9 cellular contexts compared by ENCODE assay signal in genomic region chr4:76301068-76301774, GRCh38. TPM values are rescaled to one million over a fixed set of nuclear protein-coding genes. Genes with fewer than 3 reads are reported as not detected.
DNase-seq lines count a peak whose midpoint lies in the region; ATAC-seq and TF ChIP-seq lines count a peak whose summit lies in the region.
"Had no signal": no experiment of that assay in that cellular context is flagged by ENCODE, and none has a peak within 500 bp of the region (broad histone marks: within the 10 kb centered on the region; RNA-seq: fewer than 3 reads in every experiment).

No MANE protein-coding gene starts in this region.

- TF ChIP-seq CTCF in MM.1S (IDR thresholded peaks at IDR 0.05; ENCODE audit: low read length): no peak

- DNase-seq in stimulated activated CD4-positive, alpha-beta T cell treated with anti-CD3 and anti-CD28 coated beads, Interleukin-1b, Interleukin-23, amount 100 ng/mL, for 48 hours: peak; percentile 51
- no peak for DNase-seq in stimulated activated CD4-positive, alpha-beta T cell treated with anti-CD3 and anti-CD28 coated beads, Interleukin-12 subunit alpha, Interleukin-12 subunit beta, amount 100 ng/mL, for 4 hours
- DNase-seq in MM.1S (peak; percentile 98), islet precursor cell (peak; percentile 81), erythroblast (lab: John Stamatoyannopoulos, UW) (no peak), NAMALWA (ENCODE audit: low spot score) (no peak)
- DNase-seq in activated T-helper 1 cell treated with anti-CD3 and anti-CD28 coated beads, Interleukin-12 subunit alpha, Interleukin-12 subunit beta, Interleukin-2, Interleukin-4 antibody, amounts not matched to agents 30 ng/mL and 10 ng/mL and 1 ng/mL, durations not matched to agents 14 hours and 24 hours and 36 hours (ENCODE audit: low spot score): peak; percentile 32

- no peaks in the 10 kb centered on the region for H3K27me3 ChIP-seq in MM.1S (replicated peaks; ENCODE audit: insufficient read depth, low read length)

- peaks cover 28% of the 10 kb centered on the region for H3K79me2 ChIP-seq in MM.1S (ENCODE audit: low read length)

- peaks cover 58% of the 10 kb centered on the region for H3K4me1 ChIP-seq in MM.1S (ENCODE audit: low read length)

- no peak overlapping the region for H3K27ac Mint-ChIP-seq in activated T-helper 1 cell treated with anti-CD3 and anti-CD28 coated beads, Interleukin-12 subunit alpha, Interleukin-12 subunit beta, Interleukin-2, Interleukin-4 antibody, amounts not matched to agents 30 ng/mL and 10 ng/mL and 1 ng/mL, durations not matched to agents 14 hours and 24 hours and 36 hours

- ATAC-seq in HG02571 (IDR thresholded peaks at IDR 0.05; ENCODE audit: unreplicated experiment): peak; percentile 98

- H3K9me2 ChIP-seq in MM.1S (replicated peaks; ENCODE audit: insufficient read depth, low read length): no peaks in the 10 kb centered on the region

- H3K4me3 ChIP-seq in MM.1S (ENCODE audit: low read length): no peak overlapping the region

- intact Hi-C loops in activated T-helper 1 cell treated with anti-CD3 and anti-CD28 coated beads, Interleukin-12 subunit alpha, Interleukin-12 subunit beta, Interleukin-2, Interleukin-4 antibody, amounts not matched to agents 30 ng/mL and 10 ng/mL and 1 ng/mL, durations not matched to agents 14 hours and 24 hours and 36 hours (cut with micrococcal nuclease): loop anchor here (1.0 to 10.0 kb wide), 11 partner anchors 49 to 1564 kb away; partner anchors contain the start of genes FAM47E, MRPL1, NAAA and NUP54

- no peaks in the 10 kb centered on the region for H4K20me1 ChIP-seq in MM.1S (ENCODE audit: insufficient read depth, low read length)

- no peaks in the 10 kb centered on the region for H3K9me3 ChIP-seq in MM.1S (replicated peaks; ENCODE audit: insufficient read depth, low read length)

- H3K4me1 Mint-ChIP-seq in activated T-helper 1 cell treated with anti-CD3 and anti-CD28 coated beads, Interleukin-12 subunit alpha, Interleukin-12 subunit beta, Interleukin-2, Interleukin-4 antibody, amounts not matched to agents 30 ng/mL and 10 ng/mL and 1 ng/mL, durations not matched to agents 14 hours and 24 hours and 36 hours (ENCODE audit: low read depth): peaks cover 62% of the 10 kb centered on the region

- no peaks in the 10 kb centered on the region for H3K36me3 ChIP-seq in MM.1S (replicated peaks; ENCODE audit: insufficient read depth, low read length)

- peak overlapping the region; percentile 38; the same call in 1 of the 2 replicates for H3K9ac ChIP-seq in MM.1S (ENCODE audit: low read length)

- H2AFZ ChIP-seq in MM.1S (ENCODE audit: low read length): no peak overlapping the region

- TF ChIP-seq POLR2A in erythroblast (IDR thresholded peaks at IDR 0.05; ENCODE audit: low read length): no peak

- peaks cover 3% of the 10 kb centered on the region for H3K27me3 Mint-ChIP-seq in activated T-helper 1 cell treated with anti-CD3 and anti-CD28 coated beads, Interleukin-12 subunit alpha, Interleukin-12 subunit beta, Interleukin-2, Interleukin-4 antibody, amounts not matched to agents 30 ng/mL and 10 ng/mL and 1 ng/mL, durations not matched to agents 14 hours and 24 hours and 36 hours (ENCODE audit: insufficient read depth)

- H3F3A ChIP-seq in MM.1S (ENCODE audit: insufficient read depth, low read length): peaks cover 33% of the 10 kb centered on the region

- H3K4me3 Mint-ChIP-seq in activated T-helper 1 cell treated with anti-CD3 and anti-CD28 coated beads, Interleukin-12 subunit alpha, Interleukin-12 subunit beta, Interleukin-2, Interleukin-4 antibody, amounts not matched to agents 30 ng/mL and 10 ng/mL and 1 ng/mL, durations not matched to agents 14 hours and 24 hours and 36 hours: peak overlapping the region; percentile 7

- H3K36me3 Mint-ChIP-seq in activated T-helper 1 cell treated with anti-CD3 and anti-CD28 coated beads, Interleukin-12 subunit alpha, Interleukin-12 subunit beta, Interleukin-2, Interleukin-4 antibody, amounts not matched to agents 30 ng/mL and 10 ng/mL and 1 ng/mL, durations not matched to agents 14 hours and 24 hours and 36 hours (ENCODE audit: low read depth): peaks cover 6% of the 10 kb centered on the region

- peaks cover 24% of the 10 kb centered on the region for H3K9me3 Mint-ChIP-seq in activated T-helper 1 cell treated with anti-CD3 and anti-CD28 coated beads, Interleukin-12 subunit alpha, Interleukin-12 subunit beta, Interleukin-2, Interleukin-4 antibody, amounts not matched to agents 30 ng/mL and 10 ng/mL and 1 ng/mL, durations not matched to agents 14 hours and 24 hours and 36 hours

- peak overlapping the region; percentile 53 for H3K4me2 ChIP-seq in MM.1S (ENCODE audit: low read depth, low read length)

- peak overlapping the region; percentile 88 for H3K27ac ChIP-seq in MM.1S (ENCODE audit: low read length)

RNA-seq across cellular contexts. Expression of gene STBD1, which starts 5.3 kb away (rescaled TPM):
- 0.51 and 0.57 TPM in 2 replicates for total RNA-seq in activated T-helper 1 cell treated with anti-CD3 and anti-CD28 coated beads, Interleukin-12 subunit alpha, Interleukin-12 subunit beta, Interleukin-2, Interleukin-4 antibody, amounts not matched to agents 30 ng/mL and 10 ng/mL and 1 ng/mL, durations not matched to agents 14 hours and 24 hours and 36 hours

RNA-seq across cellular contexts. Expression of gene FAM47E, which starts 49.7 kb away (rescaled TPM):
- total RNA-seq in activated T-helper 1 cell treated with anti-CD3 and anti-CD28 coated beads, Interleukin-12 subunit alpha, Interleukin-12 subunit beta, Interleukin-2, Interleukin-4 antibody, amounts not matched to agents 30 ng/mL and 10 ng/mL and 1 ng/mL, durations not matched to agents 14 hours and 24 hours and 36 hours: not detected in 2 replicates
- total RNA-seq: glomerular endothelial cell had no signal

Comparison
In these comparisons a context has a peak if more than half of its experiments do, and no peak if none do; other contexts are left out.
1. DNase-seq: peak in stimulated activated CD4-positive, alpha-beta T cell treated with anti-CD3 and anti-CD28 coated beads, Interleukin-1b, Interleukin-23, amount 100 ng/mL, for 48 hours (single experiment), MM.1S (single experiment), activated T-helper 1 cell treated with anti-CD3 and anti-CD28 coated beads, Interleukin-12 subunit alpha, Interleukin-12 subunit beta, Interleukin-2, Interleukin-4 antibody, amounts not matched to agents 30 ng/mL and 10 ng/mL and 1 ng/mL, durations not matched to agents 14 hours and 24 hours and 36 hours (single experiment) and islet precursor cell (single experiment); none in stimulated activated CD4-positive, alpha-beta T cell treated with anti-CD3 and anti-CD28 coated beads, Interleukin-12 subunit alpha, Interleukin-12 subunit beta, amount 100 ng/mL, for 4 hours (single experiment), erythroblast (0 of 2) and NAMALWA (single experiment).